1 cellular context compared by ENCODE assay signal in genomic region chr22:39243443-39244072, GRCh38.
TF ChIP-seq lines count a peak whose summit lies in the region.

No MANE protein-coding gene starts in this region.

TF ChIP-seq in HepG2, 621 proteins besides CTCF, POLR2A, EP300 and RAD21 (continued from another document):
- TF ChIP-seq THAP9 (CRISPR knock-in tag; IDR thresholded peaks at IDR 0.05; ENCODE audit: borderline replicate concordance) (0 out of 2 replicates have a peak, but pooled peaks have one; percentile 61), PHF21A (CRISPR knock-in tag; IDR thresholded peaks at IDR 0.05) (peak; percentile 67), TBX2 (CRISPR knock-in tag; IDR thresholded peaks at IDR 0.05; ENCODE audit: borderline replicate concordance) (peak; percentile 40; the same call in 1 of the 2 replicates), FUBP1 (CRISPR knock-in tag; IDR thresholded peaks at IDR 0.05; ENCODE audit: borderline replicate concordance) (no peak), GZF1 (CRISPR knock-in tag; IDR thresholded peaks at IDR 0.05) (no peak), ZNF768 (CRISPR knock-in tag; IDR thresholded peaks at IDR 0.05) (peak; percentile 27; the same call in 1 of the 2 replicates), ZC3H4 (CRISPR knock-in tag; IDR thresholded peaks at IDR 0.05; ENCODE audit: borderline replicate concordance) (no peak), TARDBP (CRISPR knock-in tag; IDR thresholded peaks at IDR 0.05) (0 out of 2 replicates have a peak, but pooled peaks have one; percentile 48), ZEB1 (IDR thresholded peaks at IDR 0.05; ENCODE audit: insufficient replicate concordance, low read depth) (peak; percentile 83), ZNF605 (CRISPR knock-in tag; IDR thresholded peaks at IDR 0.05) (no peak)
TF ChIP-seq in HepG2: peak in this region for 113.
